ENCODE assay signal across 10 cellular contexts in genomic region chr9:79583957-79584654, GRCh38. TPM values are rescaled to one million over a fixed set of nuclear protein-coding genes. Genes with fewer than 3 reads are reported as not detected.
A peak's percentile ranks its signal among the peaks of the same experiment; 100 is the strongest.
DNase-seq lines count a peak whose midpoint lies in the region; ATAC-seq and TF ChIP-seq lines count a peak whose summit lies in the region.
"Had no signal": no experiment of that assay in that cellular context is flagged by ENCODE, and none has a peak within 500 bp of the region (broad histone marks: within the 10 kb centered on the region; RNA-seq: fewer than 3 reads in every experiment).

No MANE protein-coding gene starts in this region.

- H3K4me3 ChIP-seq in NB4 (ENCODE audit: low read depth, low read length) (peak overlapping the region; percentile 40), gastrocnemius medialis (peak overlapping the region; percentile 20 to 32 (median 27))
- H3K4me3 ChIP-seq: A549 had no signal

- H3K36me3 ChIP-seq in gastrocnemius medialis = peaks cover 0 to 4% of the 10 kb centered on the region in 2 donors

- peak; percentile 42 for ATAC-seq in central memory CD8-positive, alpha-beta T cell (replicated peaks; ENCODE audit: extremely low read depth, poor library complexity, severe bottlenecking)
- ATAC-seq in gastrocnemius medialis (peak; percentile 88 to 91), GM21737 (IDR thresholded peaks at IDR 0.05; ENCODE audit: unreplicated experiment) (no peak)

- peaks cover 81% of the 10 kb centered on the region for H3K4me1 Mint-ChIP-seq in central memory CD8-positive, alpha-beta T cell

- TF ChIP-seq CTCF in NB4 (IDR thresholded peaks at IDR 0.05; ENCODE audit: low read depth, low read length) = no peak
- no peak for TF ChIP-seq CTCF in gastrocnemius medialis (IDR thresholded peaks at IDR 0.05 in 4 of 5, conservative IDR thresholded peaks at IDR 0.05 in 1 of 5)

- H3K9me3 ChIP-seq in gastrocnemius medialis = no peaks in the 10 kb centered on the region
- H3K9me3 ChIP-seq: A549 had no signal

- TF ChIP-seq POLR2A in NB4 (IDR thresholded peaks at IDR 0.05; ENCODE audit: extremely low read depth, insufficient read length) (no peak), gastrocnemius medialis (IDR thresholded peaks at IDR 0.05) (peak in 1 of 2 donors; percentile 32)

- H3K27me3 Mint-ChIP-seq in central memory CD8-positive, alpha-beta T cell = no peaks in the 10 kb centered on the region

- intact Hi-C loops in gastrocnemius medialis (cut with DNase I; ENCODE audit: low total_unique reads) = loop anchor here (2.0 kb wide), 1 partner anchor 27 kb away; no protein-coding TSS in a partner anchor

- H3K9me3 Mint-ChIP-seq in central memory CD8-positive, alpha-beta T cell = no peaks in the 10 kb centered on the region

- peak overlapping the region; percentile 36 for H3K4me3 Mint-ChIP-seq in central memory CD8-positive, alpha-beta T cell
- H3K4me3 Mint-ChIP-seq: brain had no signal

- in situ Hi-C loops in gastrocnemius medialis (cut with MboI; ENCODE audit: low sequenced_read_pairs in 4 of 4) = no loop called here

- H3K27ac ChIP-seq in gastrocnemius medialis = peak overlapping the region; percentile 71 to 79 (median 76)
- H3K27ac ChIP-seq: A549 had no signal

- no peak overlapping the region for H3K27ac Mint-ChIP-seq in central memory CD8-positive, alpha-beta T cell (ENCODE audit: low read depth)

- H3K36me3 Mint-ChIP-seq in central memory CD8-positive, alpha-beta T cell (ENCODE audit: insufficient read depth) = peaks cover 12% of the 10 kb centered on the region

- peaks cover 57 to 87% of the 10 kb centered on the region in 2 donors for H3K4me1 ChIP-seq in gastrocnemius medialis

- no peaks in the 10 kb centered on the region for H3K27me3 ChIP-seq in gastrocnemius medialis

- peak; percentile 51 for DNase-seq in activated CD4-positive, alpha-beta T cell treated with anti-CD3 and anti-CD28 coated beads for 48 hours
- DNase-seq in activated CD4-positive, alpha-beta T cell treated with anti-CD3 and anti-CD28 coated beads for 1 hour = no peak
- DNase-seq in NB4 (ENCODE audit: low read depth) (peak; percentile 90), gastrocnemius medialis (peak; percentile 61 to 69), LoVo (ENCODE audit: low spot score) (no peak), GM03348 (ENCODE audit: low spot score) (no peak)
- DNase-seq in central memory CD8-positive, alpha-beta T cell (ENCODE audit: low spot score in 2 of 2) = no peak

RNA-seq across cellular contexts. Expression of gene TLE4, which starts 12.3 kb away (rescaled TPM):
- 10 to 100 TPM; 30.1 to 64.6 (median 43.4) TPM for total RNA-seq in gastrocnemius medialis

Comparison
In these comparisons a context has a peak if more than half of its experiments do, and no peak if none do; other contexts are left out.
1. DNase-seq: peak in activated CD4-positive, alpha-beta T cell treated with anti-CD3 and anti-CD28 coated beads for 48 hours (single experiment), NB4 (single experiment) and gastrocnemius medialis (2 of 2); none in activated CD4-positive, alpha-beta T cell treated with anti-CD3 and anti-CD28 coated beads for 1 hour (single experiment), central memory CD8-positive, alpha-beta T cell (0 of 2), LoVo (single experiment) and GM03348 (single experiment).